Comparison of ENCODE assay signal across 8 cellular contexts in the genomic region with DNA sequence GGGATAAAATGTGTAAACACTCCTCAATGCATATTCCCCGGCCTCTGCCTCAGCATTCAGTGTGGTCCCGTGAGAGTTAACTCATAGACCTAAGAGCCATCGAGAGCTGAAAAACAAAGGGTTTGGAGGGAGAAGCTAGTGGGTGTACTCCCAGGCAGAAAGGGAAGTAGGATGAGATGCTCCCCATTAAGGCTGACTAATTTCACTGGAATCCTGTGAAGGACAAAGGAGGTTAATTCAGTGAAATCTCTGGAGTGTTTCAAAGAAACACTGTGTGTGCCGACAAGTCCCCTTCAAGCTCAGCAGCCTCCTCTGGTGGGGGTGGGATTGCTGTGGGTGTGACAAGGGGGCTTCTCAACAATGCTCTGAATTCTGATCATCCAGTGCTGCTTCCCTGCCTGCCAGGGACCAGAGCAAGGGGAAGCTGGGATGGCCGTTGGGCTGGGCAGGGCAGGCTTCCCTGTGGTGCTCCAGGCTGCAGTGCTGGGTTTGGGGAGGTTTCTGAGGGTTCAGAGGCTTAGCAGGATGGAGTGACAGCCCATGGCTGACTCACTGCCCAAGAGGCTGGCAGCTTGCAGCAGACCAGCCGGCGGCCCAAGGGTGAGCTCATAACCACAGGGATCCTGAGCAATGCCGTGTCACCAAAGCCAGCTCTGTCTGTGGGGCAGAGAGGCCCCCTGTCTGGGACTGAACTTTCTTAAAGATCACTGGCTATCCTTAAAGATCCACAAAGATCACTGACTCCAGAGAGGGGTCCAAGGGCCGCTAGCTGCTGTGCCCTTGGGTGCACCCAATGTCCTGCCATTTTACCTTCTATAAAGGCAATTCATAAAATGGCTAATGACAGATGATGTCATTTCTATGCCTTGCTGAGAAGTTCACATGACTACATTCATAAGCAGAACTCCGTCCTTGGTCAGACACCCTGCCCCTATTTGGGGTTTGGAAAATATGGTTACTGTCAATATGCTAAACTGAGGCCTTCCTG.
DNase-seq lines count a peak whose midpoint lies in the region; ATAC-seq, FAIRE-seq and TF ChIP-seq lines count a peak whose summit lies in the region.

No MANE protein-coding gene starts in this region.

- DNase-seq in MV-4-11 (lab: John Stamatoyannopoulos, UW) (peak; percentile 92), bronchial epithelial cell (ENCODE audit: low read depth) (peak; percentile 96), psoas muscle (peak in 1 of 2 donors; percentile 37), NCI-H187 treated with DMSO at 0.1 percent for 48 hours (lab: John Stamatoyannopoulos, UW) (no peak), thyroid gland (no peak), pons (ENCODE audit: low spot score) (no peak)

- no peaks in the 10 kb centered on the region for H3K36me3 ChIP-seq in ES-I3 (ENCODE audit: insufficient read depth, low read length)
- no peaks in the 10 kb centered on the region for H3K36me3 ChIP-seq in bronchial epithelial cell (ENCODE audit: control insufficient read depth, insufficient read depth, low read length)
- no peaks in the 10 kb centered on the region for H3K36me3 ChIP-seq in psoas muscle (ENCODE audit: insufficient read depth in 1 of 2, low read depth in 1 of 2)
- no peaks in the 10 kb centered on the region for H3K36me3 ChIP-seq in thyroid gland

- no peak for TF ChIP-seq CTCF in bronchial epithelial cell (IDR thresholded peaks at IDR 0.05; ENCODE audit: insufficient read depth, low read length, severe bottlenecking)
- no peak for TF ChIP-seq CTCF in psoas muscle (IDR thresholded peaks at IDR 0.05)
- no peak for TF ChIP-seq CTCF in thyroid gland (IDR thresholded peaks at IDR 0.05)

- H3K27ac ChIP-seq in psoas muscle (no peak overlapping the region), thyroid gland (no peak overlapping the region)

- no peak for TF ChIP-seq POLR2A in GM18505 (IDR thresholded peaks at IDR 0.05; ENCODE audit: borderline replicate concordance, extremely low read depth, insufficient read depth, insufficient read length)
- no peak for TF ChIP-seq POLR2A in thyroid gland (IDR thresholded peaks at IDR 0.05)

- ATAC-seq in psoas muscle (peak in 3 of 4 donors; percentile 39 to 70 (median 69)), GM18505 (IDR thresholded peaks at IDR 0.05; ENCODE audit: unreplicated experiment) (no peak)

- H3K27me3 ChIP-seq in bronchial epithelial cell (ENCODE audit: control insufficient read depth, insufficient read depth, low read length), result no peaks in the 10 kb centered on the region
- H3K27me3 ChIP-seq in psoas muscle (ENCODE audit: insufficient read depth in 3 of 3, low read length in 2 of 3), result peaks cover 0 to 2% (median 0%) of the 10 kb centered on the region in 3 donors
- no peaks in the 10 kb centered on the region for H3K27me3 ChIP-seq in thyroid gland

- H3K4me1 ChIP-seq in ES-I3 (ENCODE audit: insufficient read depth, low read length), result peaks cover 14% of the 10 kb centered on the region
- no peaks in the 10 kb centered on the region for H3K4me1 ChIP-seq in psoas muscle
- H3K4me1 ChIP-seq in thyroid gland, result peaks cover 0 to 24% of the 10 kb centered on the region in 2 donors

- H3K9ac ChIP-seq in ES-I3 (ENCODE audit: low read depth, low read length), result peak overlapping the region; percentile 23

- peak; percentile 89 for FAIRE-seq in bronchial epithelial cell (lab: Jason Lieb, UNC)

- H3K9me3 ChIP-seq in ES-I3 (ENCODE audit: control insufficient read depth, insufficient read depth, low read length) (no peaks in the 10 kb centered on the region), psoas muscle (no peaks in the 10 kb centered on the region), thyroid gland (no peaks in the 10 kb centered on the region)

- no peak overlapping the region for H3K4me3 ChIP-seq in bronchial epithelial cell (ENCODE audit: low read depth, low read length)
- no peak overlapping the region for H3K4me3 ChIP-seq in psoas muscle
- no peak overlapping the region for H3K4me3 ChIP-seq in thyroid gland (replicated peaks in 1 of 3)

- intact Hi-C loops in psoas muscle (cut with DNase I), result no loop called here
- intact Hi-C loops in thyroid gland (cut with DNase I), result no loop called here

- 57 to 67% (median 58%) methylated on average over 10 of the region's 10 CpGs for WGBS in psoas muscle, 3 donors
- 72 to 75% methylated on average over 6 to 8 of the region's 10 CpGs for WGBS in thyroid gland, 2 donors

Comparison
In these comparisons a context has a peak if more than half of its experiments do, and no peak if none do; other contexts are left out.
1. DNase-seq: peak in MV-4-11 (single experiment) and bronchial epithelial cell (single experiment); none in NCI-H187 treated with DMSO at 0.1 percent for 48 hours (single experiment), thyroid gland (0 of 2) and pons (single experiment).